ENCODE assay signal across 9 cellular contexts in the genomic region with DNA sequence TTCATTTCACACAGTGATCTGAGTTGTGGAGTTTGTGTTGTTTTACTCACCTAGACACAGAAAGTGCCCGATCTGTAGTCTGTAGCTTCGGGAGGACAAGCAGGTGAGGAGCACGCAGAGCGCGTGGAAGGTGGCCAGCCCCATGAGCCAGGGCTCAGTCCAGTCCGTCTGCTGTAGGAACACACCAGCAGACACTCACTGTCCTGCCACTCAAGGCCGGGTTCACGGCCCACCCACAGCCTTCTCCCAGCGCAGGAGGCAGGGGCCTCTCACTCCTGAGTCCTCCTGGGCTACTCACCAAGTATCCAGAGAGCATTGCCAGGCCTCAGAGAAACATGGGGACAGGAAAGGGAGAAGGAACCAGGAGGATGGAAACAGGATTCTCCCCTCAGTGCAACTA. TPM values are rescaled to one million over a fixed set of nuclear protein-coding genes. Genes with fewer than 3 reads are reported as not detected.
DNase-seq lines count a peak whose midpoint lies in the region; ATAC-seq and TF ChIP-seq lines count a peak whose summit lies in the region.
"Had no signal": no experiment of that assay in that cellular context is flagged by ENCODE, and none has a peak within 500 bp of the region (broad histone marks: within the 10 kb centered on the region; RNA-seq: fewer than 3 reads in every experiment).

No MANE protein-coding gene starts in this region.

- no peaks in the 10 kb centered on the region for H3K79me2 ChIP-seq in neural cell (replicated peaks; ENCODE audit: insufficient read depth, low read length)

- no peaks in the 10 kb centered on the region for H3K9me2 ChIP-seq in neural cell (ENCODE audit: insufficient read depth, low read length)

- peaks cover 3% of the 10 kb centered on the region for H3K36me3 ChIP-seq in CD8-positive, alpha-beta T cell (ENCODE audit: insufficient read depth, low read length)
- H3K36me3 ChIP-seq in KOPT-K1 (ENCODE audit: insufficient read depth, low read length) (peaks cover 51% of the 10 kb centered on the region), neural cell (ENCODE audit: insufficient read depth, low read length) (no peaks in the 10 kb centered on the region), gastrocnemius medialis (peaks cover 0 to 10% of the 10 kb centered on the region in 2 donors)

- no peaks in the 10 kb centered on the region for H3K27me3 Mint-ChIP-seq in CD8-positive, alpha-beta T cell (ENCODE audit: low read depth)
- H3K27me3 Mint-ChIP-seq in MCF 10A (ENCODE audit: insufficient read depth, unreplicated experiment): no peaks in the 10 kb centered on the region

- peak overlapping the region; percentile 95 for H3K4me3 Mint-ChIP-seq in CD8-positive, alpha-beta T cell
- peak overlapping the region; percentile 83 for H3K4me3 Mint-ChIP-seq in MCF 10A (ENCODE audit: unreplicated experiment)

- H3K4me2 ChIP-seq in neural cell (ENCODE audit: low read length): peak overlapping the region; percentile 82

- H3K9ac ChIP-seq in neural cell (ENCODE audit: low read length): no peak overlapping the region

- intact Hi-C loops in CD8-positive, alpha-beta T cell (cut with DNase I, micrococcal nuclease): loop anchor here in 1 of 2 experiments (10.0 kb wide), 1 partner anchor 241 kb away; no protein-coding TSS in a partner anchor
- intact Hi-C loops in MCF 10A (cut with micrococcal nuclease) (no loop called here), gastrocnemius medialis (cut with DNase I; ENCODE audit: low total_unique reads) (loop anchor here (5.0 kb wide), 3 partner anchors 413 to 1937 kb away; partner anchors contain the start of genes ACP1 and SH3YL1)

- no peaks in the 10 kb centered on the region for H3F3A ChIP-seq in neural cell (ENCODE audit: insufficient read depth, low read length, poor library complexity, severe bottlenecking)

- no peak overlapping the region for H3K27ac ChIP-seq in CD8-positive, alpha-beta T cell (ENCODE audit: low read depth, low read length)
- H3K27ac ChIP-seq in KOPT-K1 (ENCODE audit: low read depth, low read length, poor library complexity, severe bottlenecking): peak overlapping the region; percentile 98
- no peak overlapping the region for H3K27ac ChIP-seq in neural cell (ENCODE audit: low read length)
- peak overlapping the region in 1 of 4 donors; percentile 73 for H3K27ac ChIP-seq in gastrocnemius medialis

- H3K27me3 ChIP-seq in CD8-positive, alpha-beta T cell (ENCODE audit: insufficient read depth, low read length): no peaks in the 10 kb centered on the region
- no peaks in the 10 kb centered on the region for H3K27me3 ChIP-seq in neural cell (ENCODE audit: insufficient read depth, low read depth, low read length)
- H3K27me3 ChIP-seq in gastrocnemius medialis: no peaks in the 10 kb centered on the region
- H3K27me3 ChIP-seq: tibial artery had no signal

- TF ChIP-seq RAD21 in neural cell (conservative IDR thresholded peaks at IDR 0.05): no peak

- H3K36me3 Mint-ChIP-seq in CD8-positive, alpha-beta T cell: peaks cover 48% of the 10 kb centered on the region
- H3K36me3 Mint-ChIP-seq in MCF 10A (ENCODE audit: insufficient read depth, unreplicated experiment): peaks cover 23% of the 10 kb centered on the region

- no peaks in the 10 kb centered on the region for H3K9me3 ChIP-seq in CD8-positive, alpha-beta T cell (ENCODE audit: low read length)
- H3K9me3 ChIP-seq in KOPT-K1 (ENCODE audit: insufficient read depth, low read length, poor library complexity, severe bottlenecking) (no peaks in the 10 kb centered on the region), neural cell (ENCODE audit: low read length) (no peaks in the 10 kb centered on the region), gastrocnemius medialis (no peaks in the 10 kb centered on the region)
- H3K9me3 ChIP-seq: tibial artery had no signal

- no peak for ATAC-seq in CD8-positive, alpha-beta T cell
- no peak for ATAC-seq in gastrocnemius medialis

- peak overlapping the region; percentile 94 for H3K27ac Mint-ChIP-seq in CD8-positive, alpha-beta T cell
- peak overlapping the region; percentile 97 for H3K27ac Mint-ChIP-seq in MCF 10A (ENCODE audit: low read depth, unreplicated experiment)

- no peak for TF ChIP-seq POLR2A in gastrocnemius medialis (IDR thresholded peaks at IDR 0.05)

- no peaks in the 10 kb centered on the region for H4K20me1 ChIP-seq in neural cell (ENCODE audit: insufficient read depth)

- peaks cover 19% of the 10 kb centered on the region for H3K4me1 ChIP-seq in CD8-positive, alpha-beta T cell (ENCODE audit: insufficient read depth, low read length)
- peaks cover 4 to 22% of the 10 kb centered on the region in 2 donors for H3K4me1 ChIP-seq in gastrocnemius medialis

- no TSS peak for BruUV-seq in MCF 10A (replicated peaks; lab: Mats Ljungman, UMichigan)

- POLR2A ChIA-PET in CD8-positive, alpha-beta T cell (lab: Charles Lee): no interaction called here
- POLR2A ChIA-PET in MCF 10A (lab: Yijun Ruan, JAX): no interaction called here

- H3K4me3 ChIP-seq in CD8-positive, alpha-beta T cell (ENCODE audit: low read depth, low read length): no peak overlapping the region
- H3K4me3 ChIP-seq in neural cell (ENCODE audit: low read length) (peak overlapping the region; percentile 84), gastrocnemius medialis (no peak overlapping the region)

- TF ChIP-seq CTCF in CD8-positive, alpha-beta T cell (IDR thresholded peaks at IDR 0.05): no peak
- TF ChIP-seq CTCF in MCF 10A (IDR thresholded peaks at IDR 0.05; ENCODE audit: unreplicated experiment) (no peak), neural cell (IDR thresholded peaks at IDR 0.05; ENCODE audit: poor library complexity, severe bottlenecking) (no peak), gastrocnemius medialis (IDR thresholded peaks at IDR 0.05 in 4 of 5, conservative IDR thresholded peaks at IDR 0.05 in 1 of 5) (no peak)

- no peaks in the 10 kb centered on the region for H3K9me3 Mint-ChIP-seq in CD8-positive, alpha-beta T cell
- H3K9me3 Mint-ChIP-seq in MCF 10A (ENCODE audit: unreplicated experiment): no peaks in the 10 kb centered on the region

- CTCF ChIA-PET in CD8-positive, alpha-beta T cell (lab: Charles Lee): no interaction called here
- CTCF ChIA-PET in MCF 10A (lab: Yijun Ruan, JAX): interaction anchor here (0.7 to 0.9 kb wide), 2 partner anchors 37 to 875 kb away, joined by 3 read pairs; no protein-coding TSS in a partner anchor

- no peak overlapping the region for H2AFZ ChIP-seq in neural cell (ENCODE audit: low read depth, low read length)

- TF ChIP-seq EP300 in neural cell (conservative IDR thresholded peaks at IDR 0.05; ENCODE audit: poor library complexity, severe bottlenecking): no peak

- in situ Hi-C loops in gastrocnemius medialis (cut with MboI; ENCODE audit: low sequenced_read_pairs in 4 of 4): no loop called here

- peaks cover 42% of the 10 kb centered on the region for H3K4me1 Mint-ChIP-seq in CD8-positive, alpha-beta T cell (ENCODE audit: low read depth)
- peaks cover 31% of the 10 kb centered on the region for H3K4me1 Mint-ChIP-seq in MCF 10A (ENCODE audit: insufficient read depth, unreplicated experiment)

- DNase-seq in CD8-positive, alpha-beta T cell: no peak
- DNase-seq in MCF 10A (ENCODE audit: unreplicated experiment) (no peak), gastrocnemius medialis (no peak), DMS114 treated with DMSO at 0.1 percent for 48 hours (lab: John Stamatoyannopoulos, UW; ENCODE audit: unreplicated experiment) (no peak), NCI-H2029 treated with DMSO at 0.1 percent for 48 hours (lab: John Stamatoyannopoulos, UW) (no peak)
- no peak for DNase-seq in activated CD4-positive, CD25-positive, alpha-beta regulatory T cell treated with anti-CD3 and anti-CD28 coated beads, Interleukin-2, amount 50 U/mL, for 72 hours

TF ChIP-seq in neural cell, 6 proteins besides CTCF, POLR2A, EP300 and RAD21:
- TF ChIP-seq TAF1 (IDR thresholded peaks at IDR 0.05; ENCODE audit: low read depth) (no peak), POLR2AphosphoS5 (IDR thresholded peaks at IDR 0.05) (no peak), SMC3 (conservative IDR thresholded peaks at IDR 0.05; ENCODE audit: poor library complexity) (no peak), EZH2 (IDR thresholded peaks at IDR 0.05; ENCODE audit: borderline replicate concordance, insufficient read depth, low read length, poor library complexity, severe bottlenecking) (no peak), MXI1 (conservative IDR thresholded peaks at IDR 0.05; ENCODE audit: poor library complexity, severe bottlenecking) (no peak), REST (IDR thresholded peaks at IDR 0.05; ENCODE audit: borderline replicate concordance) (no peak)

RNA-seq across cellular contexts. Expression of gene TMEM18, which starts 1.7 kb away (rescaled TPM):
- total RNA-seq in CD8-positive, alpha-beta T cell: 10 to 100 TPM; 30.7 to 33.6 TPM
- total RNA-seq in MCF 10A (2022): 14.2 and 25.1 TPM in 2 replicates
- polyA plus RNA-seq in neural cell: 49.3 and 58.6 TPM in 2 replicates
- 26.1 and 30.2 TPM in 2 replicates for polyA minus RNA-seq in neural cell
- 10 to 100 TPM in 3 of 4 donors, 1 to 10 TPM in 1; 9.0 to 26.1 (median 12.3) TPM for total RNA-seq in gastrocnemius medialis
